ENCODE assay signal across 9 cellular contexts in genomic region chr9:27367175-27367798, GRCh38.
DNase-seq lines count a peak whose midpoint lies in the region; ATAC-seq and TF ChIP-seq lines count a peak whose summit lies in the region.
"Had no signal": no experiment of that assay in that cellular context is flagged by ENCODE, and none has a peak within 500 bp of the region (broad histone marks: within the 10 kb centered on the region; RNA-seq: fewer than 3 reads in every experiment).

No MANE protein-coding gene starts in this region.

- ATAC-seq in GM19452 (IDR thresholded peaks at IDR 0.05; ENCODE audit: unreplicated experiment) (peak; percentile 62), HG03108 (IDR thresholded peaks at IDR 0.05; ENCODE audit: unreplicated experiment) (peak; percentile 79)
- ATAC-seq in natural killer cell treated with Interleukin-12 subunit alpha and Interleukin-12 subunit beta and Interleukin-15 and Interleukin-18, amount 100 ng/mL, for 72 hours, result no peak

- no peak for TF ChIP-seq POLR2A in adrenal gland (IDR thresholded peaks at IDR 0.05)

- H3K36me3 ChIP-seq in adrenal gland (replicated peaks in 1 of 2), result no peaks in the 10 kb centered on the region

- intact Hi-C loops in adrenal gland (cut with DNase I), result no loop called here

- H3K4me3 Mint-ChIP-seq in natural killer cell treated with Interleukin-12 subunit alpha and Interleukin-12 subunit beta and Interleukin-15 and Interleukin-18, amount 100 ng/mL, for 72 hours, result no peak overlapping the region

- peaks cover 3% of the 10 kb centered on the region for H3K9me3 Mint-ChIP-seq in natural killer cell treated with Interleukin-12 subunit alpha and Interleukin-12 subunit beta and Interleukin-15 and Interleukin-18, amount 100 ng/mL, for 72 hours

- TF ChIP-seq CTCF in GM10266 (IDR thresholded peaks at IDR 0.05; ENCODE audit: control insufficient read depth, insufficient read depth, low read depth, missing control alignments) (no peak), adrenal gland (IDR thresholded peaks at IDR 0.05) (no peak)

- H3K27ac ChIP-seq in caudate nucleus (ENCODE audit: low read depth, low read length) (peak overlapping the region; percentile 81), adrenal gland (no peak overlapping the region)

- H3K9me3 ChIP-seq in adrenal gland (replicated peaks in 1 of 3), result no peaks in the 10 kb centered on the region

- no peaks in the 10 kb centered on the region for H3K36me3 Mint-ChIP-seq in natural killer cell treated with Interleukin-12 subunit alpha and Interleukin-12 subunit beta and Interleukin-15 and Interleukin-18, amount 100 ng/mL, for 72 hours

- peaks cover 0 to 14% of the 10 kb centered on the region in 2 donors for H3K4me1 ChIP-seq in adrenal gland (replicated peaks in 1 of 2)

- H3K4me1 Mint-ChIP-seq in natural killer cell treated with Interleukin-12 subunit alpha and Interleukin-12 subunit beta and Interleukin-15 and Interleukin-18, amount 100 ng/mL, for 72 hours (ENCODE audit: low read depth in 2 of 2), result peaks cover 0 to 14% of the 10 kb centered on the region in 2 donors

- 74 to 84% (median 75%) methylated on average over 6 of the region's 6 CpGs for WGBS in adrenal gland, 4 donors

- H3K27ac Mint-ChIP-seq in natural killer cell treated with Interleukin-12 subunit alpha and Interleukin-12 subunit beta and Interleukin-15 and Interleukin-18, amount 100 ng/mL, for 72 hours, result no peak overlapping the region

- peak; percentile 20 for DNase-seq in GM10266 (ENCODE audit: extremely low spot score)
- DNase-seq in caudate nucleus (lab: John Stamatoyannopoulos, UW), result no peak
- DNase-seq in UCSD-AML1 (lab: John Stamatoyannopoulos, UW; ENCODE audit: unreplicated experiment), result no peak
- DNase-seq in adrenal gland, result no peak
- no peak for DNase-seq in natural killer cell treated with Interleukin-12 subunit alpha and Interleukin-12 subunit beta and Interleukin-15 and Interleukin-18, amount 100 ng/mL, for 72 hours (ENCODE audit: low spot score)
- DNase-seq in OCI-M1 (lab: John Stamatoyannopoulos, UW), result no peak
- DNase-seq: NCI-H1694 treated with DMSO at 0.1 percent for 48 hours had no signal

- no peak overlapping the region for H3K4me3 ChIP-seq in adrenal gland

- peaks cover 7 to 9% of the 10 kb centered on the region in 2 donors for H3K27me3 Mint-ChIP-seq in natural killer cell treated with Interleukin-12 subunit alpha and Interleukin-12 subunit beta and Interleukin-15 and Interleukin-18, amount 100 ng/mL, for 72 hours

- H3K27me3 ChIP-seq in adrenal gland, result no peaks in the 10 kb centered on the region

Comparison
In these comparisons a context has a peak if more than half of its experiments do, and no peak if none do; other contexts are left out.
1. ATAC-seq: peak in GM19452 (single experiment) and HG03108 (single experiment); none in natural killer cell treated with Interleukin-12 subunit alpha and Interleukin-12 subunit beta and Interleukin-15 and Interleukin-18, amount 100 ng/mL, for 72 hours (0 of 2).